8 cellular contexts compared by ENCODE assay signal in genomic region chr2:42048318-42049251, GRCh38. TPM values are rescaled to one million over a fixed set of nuclear protein-coding genes. Genes with fewer than 3 reads are reported as not detected.
DNase-seq lines count a peak whose midpoint lies in the region; ATAC-seq and TF ChIP-seq lines count a peak whose summit lies in the region.

No MANE protein-coding gene starts in this region.

- H3K4me3 Mint-ChIP-seq in mesothelial cell of epicardium, result peak overlapping the region; percentile 83

- DNase-seq in dermis blood vessel endothelial cell (peak; percentile 48), mesothelial cell of epicardium (ENCODE audit: low spot score in 2 of 2, unreplicated experiment in 2 of 2) (no peak), vagina (ENCODE audit: extremely low spot score in 2 of 2) (no peak), NCI-H1436 (lab: John Stamatoyannopoulos, UW) (no peak), GM10248 (ENCODE audit: extremely low spot score) (no peak), NCI-H2171 (lab: John Stamatoyannopoulos, UW) (no peak)

- POLR2A ChIA-PET in GM10248 (lab: Yijun Ruan, JAX), result no interaction called here

- intact Hi-C loops in vagina (cut with DNase I), result no loop called here

- no peak for TF ChIP-seq POLR2A in vagina (IDR thresholded peaks at IDR 0.05)

- H3K4me1 Mint-ChIP-seq in mesothelial cell of epicardium, result peaks cover 73% of the 10 kb centered on the region

- peak overlapping the region; percentile 61 for H3K27ac Mint-ChIP-seq in mesothelial cell of epicardium

- H3K36me3 ChIP-seq in HUES48 (ENCODE audit: control insufficient read depth, insufficient read depth, low read length), result peaks cover 11% of the 10 kb centered on the region
- H3K36me3 ChIP-seq in vagina, result no peaks in the 10 kb centered on the region

- H3K4me1 ChIP-seq in HUES48 (ENCODE audit: control insufficient read depth, insufficient read depth, low read length), result peaks cover 43% of the 10 kb centered on the region
- H3K4me1 ChIP-seq in vagina, result peaks cover 51% of the 10 kb centered on the region

- peak; percentile 14 for ATAC-seq in GM18498 (IDR thresholded peaks at IDR 0.05; ENCODE audit: unreplicated experiment)

- CTCF ChIA-PET in GM10248 (lab: Yijun Ruan, JAX), result interaction anchor here (0.9 kb wide), 1 partner anchor 195 kb away, joined by 3 read pairs; no protein-coding TSS in a partner anchor

- H3K36me3 Mint-ChIP-seq in mesothelial cell of epicardium, result peaks cover 2% of the 10 kb centered on the region

- H3K27me3 ChIP-seq in HUES48 (ENCODE audit: control insufficient read depth, insufficient read depth, low read length) (peaks cover 14% of the 10 kb centered on the region), vagina (no peaks in the 10 kb centered on the region)

- peak overlapping the region; percentile 28 for H3K9ac ChIP-seq in HUES48 (ENCODE audit: low read depth, low read length)

- TF ChIP-seq CTCF in mesothelial cell of epicardium (IDR thresholded peaks at IDR 0.05; ENCODE audit: unreplicated experiment) (no peak), vagina (IDR thresholded peaks at IDR 0.05) (peak in 1 of 3 experiments; percentile 14), GM10248 (IDR thresholded peaks at IDR 0.05; ENCODE audit: control extremely low read depth, extremely low read depth, low read depth, missing control alignments) (no peak)

- H3K27me3 Mint-ChIP-seq in mesothelial cell of epicardium (ENCODE audit: low read depth), result peaks cover 4% of the 10 kb centered on the region

- H3K4me3 ChIP-seq in HUES48 (ENCODE audit: low read depth, low read length) (peak overlapping the region; percentile 83), vagina (peak overlapping the region; percentile 68 to 88)

- H3K27ac ChIP-seq in HUES48 (ENCODE audit: low read depth, low read length), result no peak overlapping the region
- H3K27ac ChIP-seq in vagina, result peak overlapping the region; percentile 89

- no peaks in the 10 kb centered on the region for H3K9me3 ChIP-seq in HUES48 (ENCODE audit: control insufficient read depth, insufficient read depth, low read length)
- H3K9me3 ChIP-seq in vagina, result no peaks in the 10 kb centered on the region

- H3K9me3 Mint-ChIP-seq in mesothelial cell of epicardium, result no peaks in the 10 kb centered on the region

RNA-seq across cellular contexts. Expression of gene PKDCC, which starts 0.8 kb away (rescaled TPM):
- total RNA-seq in dermis blood vessel endothelial cell (2.0 and 2.6 TPM in 2 replicates), mesothelial cell of epicardium (112 to 131 TPM (median 123 TPM) in 3 replicates), vagina (146 TPM)

Comparison
In these comparisons a context has a peak if more than half of its experiments do, and no peak if none do; other contexts are left out.
1. RNA of gene PKDCC, which starts 0.8 kb away (total RNA-seq): 146 TPM in vagina (single experiment) and 112 to 131 TPM in mesothelial cell of epicardium; 2.0 to 2.6 TPM in dermis blood vessel endothelial cell; every median in the first group is over 10 times any median in the second.